9 cellular contexts compared by ENCODE assay signal in genomic region chr7:130365511-130366441, GRCh38.
DNase-seq lines count a peak whose midpoint lies in the region; ATAC-seq and TF ChIP-seq lines count a peak whose summit lies in the region.
"Had no signal": no experiment of that assay in that cellular context is flagged by ENCODE, and none has a peak within 500 bp of the region (broad histone marks: within the 10 kb centered on the region; RNA-seq: fewer than 3 reads in every experiment).

No MANE protein-coding gene starts in this region.

- no peak overlapping the region for H3K4me3 ChIP-seq in RWPE2 (ENCODE audit: severe bottlenecking)

- peak; percentile 46 for ATAC-seq in stimulated activated naive CD8-positive, alpha-beta T cell treated with anti-CD3 and anti-CD28 coated beads, Interleukin-15, amount 100 ng/mL, for 72 hours
- no peak for ATAC-seq in stimulated activated naive CD8-positive, alpha-beta T cell treated with anti-CD3 and anti-CD28 coated beads, Interleukin-15, Interleukin-2, amounts not matched to agents 100 U/mL and 50 U/mL, for 24 hours
- ATAC-seq in RWPE2 (ENCODE audit: low read depth): peak; percentile 37
- ATAC-seq in HG03196 (IDR thresholded peaks at IDR 0.05; ENCODE audit: unreplicated experiment): no peak

- peaks cover 75% of the 10 kb centered on the region for H3K4me1 Mint-ChIP-seq in stimulated activated naive CD8-positive, alpha-beta T cell treated with anti-CD3 and anti-CD28 coated beads, Interleukin-15, amount 100 ng/mL, for 72 hours

- peak overlapping the region; percentile 40 to 95 for H3K27ac Mint-ChIP-seq in stimulated activated naive CD8-positive, alpha-beta T cell treated with anti-CD3 and anti-CD28 coated beads, Interleukin-15, amount 100 ng/mL, for 72 hours

- peak; percentile 65 for DNase-seq in stimulated activated naive CD8-positive, alpha-beta T cell treated with anti-CD3 and anti-CD28 coated beads, Interleukin-15, amount 100 ng/mL, for 72 hours
- DNase-seq in stimulated activated naive CD8-positive, alpha-beta T cell treated with anti-CD3 and anti-CD28 coated beads, Interleukin-15, Interleukin-2, amounts not matched to agents 100 U/mL and 50 U/mL, for 24 hours: no peak
- DNase-seq in RWPE2 (ENCODE audit: low spot score): peak; percentile 51
- peak; percentile 45 for DNase-seq in iPS-NIHi7 (ENCODE audit: extremely low spot score)
- DNase-seq in activated CD4-positive, CD25-positive, alpha-beta regulatory T cell (lab: John Stamatoyannopoulos, UW): no peak
- DNase-seq in putamen (ENCODE audit: low spot score): no peak
- DNase-seq: DND-41 had no signal

- peak overlapping the region; percentile 74 to 85 for H3K4me3 Mint-ChIP-seq in stimulated activated naive CD8-positive, alpha-beta T cell treated with anti-CD3 and anti-CD28 coated beads, Interleukin-15, amount 100 ng/mL, for 72 hours

- peaks cover 48% of the 10 kb centered on the region for H3K4me1 ChIP-seq in RWPE2 (ENCODE audit: insufficient read depth, poor library complexity, severe bottlenecking)

- no peaks in the 10 kb centered on the region for H3K27me3 Mint-ChIP-seq in stimulated activated naive CD8-positive, alpha-beta T cell treated with anti-CD3 and anti-CD28 coated beads, Interleukin-15, amount 100 ng/mL, for 72 hours

- no peaks in the 10 kb centered on the region for H3K36me3 ChIP-seq in KOPT-K1 (ENCODE audit: insufficient read depth, low read length)
- no peaks in the 10 kb centered on the region for H3K36me3 ChIP-seq in RWPE2 (ENCODE audit: low read depth)

- H3K9me3 ChIP-seq in KOPT-K1 (ENCODE audit: insufficient read depth, low read length, poor library complexity, severe bottlenecking) (peaks cover under 1% of the 10 kb centered on the region), RWPE2 (ENCODE audit: severe bottlenecking) (no peaks in the 10 kb centered on the region)

- TF ChIP-seq CTCF in RWPE2 (IDR thresholded peaks at IDR 0.05; ENCODE audit: poor library complexity, severe bottlenecking): no peak

- H3K27ac ChIP-seq in KOPT-K1 (ENCODE audit: low read depth, low read length, poor library complexity, severe bottlenecking) (peak overlapping the region; percentile 43), RWPE2 (ENCODE audit: poor library complexity, severe bottlenecking) (peak overlapping the region; percentile 92)

- H3K9me3 Mint-ChIP-seq in stimulated activated naive CD8-positive, alpha-beta T cell treated with anti-CD3 and anti-CD28 coated beads, Interleukin-15, amount 100 ng/mL, for 72 hours: peaks cover 0 to 11% of the 10 kb centered on the region in 2 donors

- H3K27me3 ChIP-seq in RWPE2 (ENCODE audit: insufficient read depth, poor library complexity, severe bottlenecking): no peaks in the 10 kb centered on the region

Comparison
In these comparisons a context has a peak if more than half of its experiments do, and no peak if none do; other contexts are left out.
1. ATAC-seq: peak in stimulated activated naive CD8-positive, alpha-beta T cell treated with anti-CD3 and anti-CD28 coated beads, Interleukin-15, amount 100 ng/mL, for 72 hours (single experiment) and RWPE2 (single experiment); none in stimulated activated naive CD8-positive, alpha-beta T cell treated with anti-CD3 and anti-CD28 coated beads, Interleukin-15, Interleukin-2, amounts not matched to agents 100 U/mL and 50 U/mL, for 24 hours (single experiment) and HG03196 (single experiment).
2. DNase-seq: peak in stimulated activated naive CD8-positive, alpha-beta T cell treated with anti-CD3 and anti-CD28 coated beads, Interleukin-15, amount 100 ng/mL, for 72 hours (2 of 2), RWPE2 (single experiment) and iPS-NIHi7 (single experiment); none in stimulated activated naive CD8-positive, alpha-beta T cell treated with anti-CD3 and anti-CD28 coated beads, Interleukin-15, Interleukin-2, amounts not matched to agents 100 U/mL and 50 U/mL, for 24 hours (single experiment), activated CD4-positive, CD25-positive, alpha-beta regulatory T cell (0 of 4) and putamen (single experiment).